In genomic region chr12:130484221-130484620, GRCh38 we compare ENCODE assay signal across 16 cellular contexts.
DNase-seq lines count a peak whose midpoint lies in the region; ATAC-seq and TF ChIP-seq lines count a peak whose summit lies in the region.
"Had no signal": no experiment of that assay in that cellular context is flagged by ENCODE, and none has a peak within 500 bp of the region (broad histone marks: within the 10 kb centered on the region; RNA-seq: fewer than 3 reads in every experiment).

No MANE protein-coding gene starts in this region.

- peak; percentile 11 for DNase-seq in DMS53 (lab: John Stamatoyannopoulos, UW)
- no peak for DNase-seq in DMS53 treated with DMSO at 0.1 percent for 48 hours (lab: John Stamatoyannopoulos, UW; ENCODE audit: unreplicated experiment)
- peak; percentile 43 for DNase-seq in NCI-H524 treated with DMSO at 0.1 percent for 48 hours (lab: John Stamatoyannopoulos, UW)
- no peak for DNase-seq in endodermal cell
- DNase-seq in sciatic nerve (ENCODE audit: low spot score): no peak
- no peak for DNase-seq in GM20000 (ENCODE audit: low spot score)
- no peak for DNase-seq in stimulated activated naive CD4-positive, alpha-beta T cell treated with Interleukin-2 at 50 U/mL for 16 hours (lab: John Stamatoyannopoulos, UW)
- DNase-seq: 8988T; ACHN; C1 segment of cervical spinal cord; Calu3; CD4-positive, alpha-beta T cell; DMS153; GF-D8 had no signal

- H3K27me3 ChIP-seq in endodermal cell (ENCODE audit: control insufficient read depth, insufficient read depth, low read length, poor library complexity, severe bottlenecking): no peaks in the 10 kb centered on the region

- H3K4me1 ChIP-seq in endodermal cell (ENCODE audit: control insufficient read depth, insufficient read depth, low read length): no peaks in the 10 kb centered on the region

- H3K9ac ChIP-seq in endodermal cell (ENCODE audit: extremely low read depth, low read length, poor library complexity, severe bottlenecking): no peak overlapping the region

- 90 to 94% methylated on average over 9 to 11 of the region's 11 CpGs for WGBS in endodermal cell (ENCODE audit: insufficient coverage in 1 of 2, insufficient read length in 1 of 2), 2 experiments

- no peaks in the 10 kb centered on the region for H3K27me3 Mint-ChIP-seq in endodermal cell (ENCODE audit: insufficient read depth)
- H3K27me3 Mint-ChIP-seq: CD4-positive, alpha-beta T cell had no signal

- no peak overlapping the region for H3K4me3 ChIP-seq in endodermal cell (ENCODE audit: low read length)

- H3K4me3 Mint-ChIP-seq in endodermal cell: no peak overlapping the region
- H3K4me3 Mint-ChIP-seq: CD4-positive, alpha-beta T cell had no signal

- ATAC-seq in sciatic nerve: no peak
- ATAC-seq: HCT116 had no signal

- no peaks in the 10 kb centered on the region for H3K36me3 ChIP-seq in endodermal cell (ENCODE audit: control insufficient read depth, insufficient read depth, low read length)

- TF ChIP-seq CTCF in endodermal cell (conservative IDR thresholded peaks at IDR 0.05) (no peak), GM20000 (IDR thresholded peaks at IDR 0.05; ENCODE audit: extremely low read depth, missing control alignments) (no peak)

- H3K9me3 ChIP-seq in endodermal cell (ENCODE audit: control insufficient read depth, low read length): no peaks in the 10 kb centered on the region

- H3K27ac ChIP-seq in endodermal cell (ENCODE audit: low read depth, low read length): no peak overlapping the region
- H3K27ac ChIP-seq: HL-60 had no signal

- H3K9me3 Mint-ChIP-seq in endodermal cell: peaks cover 3% of the 10 kb centered on the region
- H3K9me3 Mint-ChIP-seq: CD4-positive, alpha-beta T cell had no signal

- peak overlapping the region; percentile 30 for H3K27ac Mint-ChIP-seq in endodermal cell
- H3K27ac Mint-ChIP-seq: CD4-positive, alpha-beta T cell had no signal

- no peaks in the 10 kb centered on the region for H3K36me3 Mint-ChIP-seq in endodermal cell (ENCODE audit: low read depth)

- peaks cover 8% of the 10 kb centered on the region for H3K4me1 Mint-ChIP-seq in endodermal cell

- intact Hi-C loops in sciatic nerve (cut with DNase I): no loop called here

Comparison
In these comparisons a context has a peak if more than half of its experiments do, and no peak if none do; other contexts are left out.
1. DNase-seq: peak in DMS53 (single experiment) and NCI-H524 treated with DMSO at 0.1 percent for 48 hours (single experiment); none in DMS53 treated with DMSO at 0.1 percent for 48 hours (single experiment), endodermal cell (single experiment), sciatic nerve (single experiment), GM20000 (single experiment) and stimulated activated naive CD4-positive, alpha-beta T cell treated with Interleukin-2 at 50 U/mL for 16 hours (single experiment).